Comparison of ENCODE assay signal across 8 cellular contexts in the genomic region with DNA sequence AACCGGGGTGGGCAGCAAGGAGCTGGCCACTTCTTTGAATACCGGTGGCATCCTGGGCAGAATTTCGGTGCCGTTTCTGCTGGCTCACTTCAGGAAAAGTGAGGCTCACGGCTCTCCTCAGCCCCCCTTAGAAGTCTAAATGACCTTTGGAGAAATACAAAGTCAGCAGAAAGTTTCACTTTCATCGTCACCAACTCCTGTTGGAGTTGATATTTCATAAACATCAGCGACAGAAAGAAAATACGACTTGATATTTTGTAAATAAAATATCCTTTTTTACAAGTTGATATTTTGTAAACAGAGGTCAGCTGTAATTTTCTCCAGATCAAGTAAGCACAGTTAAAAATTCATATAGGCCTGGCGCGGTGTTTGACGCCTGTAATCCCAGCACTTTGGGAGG. TPM values are rescaled to one million over a fixed set of nuclear protein-coding genes. Genes with fewer than 3 reads are reported as not detected.
DNase-seq lines count a peak whose midpoint lies in the region; ATAC-seq and TF ChIP-seq lines count a peak whose summit lies in the region.

No MANE protein-coding gene starts in this region.

- in situ Hi-C loops in ACHN (cut with HindIII; ENCODE audit: low pct_ligation_motif_present, low pct_unique_long_range_greater_than_20kb, low sequenced_read_pairs) = no loop called here

- peaks cover 0 to 28% (median 12%) of the 10 kb centered on the region in 3 donors for H3K4me1 ChIP-seq in gastroesophageal sphincter

- H3K27ac ChIP-seq in gastroesophageal sphincter = peak overlapping the region; percentile 79 to 95 (median 93)

- no peak for TF ChIP-seq POLR2A in gastroesophageal sphincter (IDR thresholded peaks at IDR 0.05)

- WGBS in gastroesophageal sphincter (ENCODE audit: low coverage in 1 of 2), 2 donors = 60 to 61% methylated on average over 1 to 10 of the region's 11 CpGs

- TF ChIP-seq EP300 in gastroesophageal sphincter (IDR thresholded peaks at IDR 0.05) = no peak

- peaks cover 3 to 62% of the 10 kb centered on the region in 2 donors for H3K36me3 ChIP-seq in gastroesophageal sphincter

- ATAC-seq in gastroesophageal sphincter (no peak), HG03280 (IDR thresholded peaks at IDR 0.05; ENCODE audit: unreplicated experiment) (no peak)

- no peak for TF ChIP-seq CTCF in GM12875 (IDR thresholded peaks at IDR 0.05; ENCODE audit: borderline replicate concordance, insufficient read depth, low read depth, low read length)
- no peak for TF ChIP-seq CTCF in WI38 (IDR thresholded peaks at IDR 0.05; ENCODE audit: low read depth, low read length)
- TF ChIP-seq CTCF in gastroesophageal sphincter (IDR thresholded peaks at IDR 0.05) = no peak

- H3K27me3 ChIP-seq in gastroesophageal sphincter = no peaks in the 10 kb centered on the region

- H3K9me3 ChIP-seq in gastroesophageal sphincter = peaks cover 0 to 84% (median 0%) of the 10 kb centered on the region in 3 donors

- H3K4me3 ChIP-seq in GM12875 (ENCODE audit: low read depth, low read length) (peak overlapping the region; percentile 95), WI38 (ENCODE audit: low read depth, low read length) (peak overlapping the region; percentile 77), gastroesophageal sphincter (peak overlapping the region; percentile 77 to 83), skeletal muscle cell (ENCODE audit: low read depth, low read length) (peak overlapping the region; percentile 80)

- no peak for DNase-seq in skeletal muscle cell (ENCODE audit: low read depth)
- no peak for DNase-seq in DMS 273 (lab: John Stamatoyannopoulos, UW; ENCODE audit: unreplicated experiment)
- no peak for DNase-seq in ACHN
- DNase-seq in NCI-H2107 (lab: John Stamatoyannopoulos, UW) = no peak

RNA-seq across cellular contexts. Expression of gene ZNF75A, which starts 0.8 kb away (rescaled TPM):
- total RNA-seq in gastroesophageal sphincter = 10 to 100 TPM; 19.0 to 28.8 (median 27.3) TPM

RNA-seq across cellular contexts. Expression of gene TIGD7, which starts 0.8 kb away (rescaled TPM):
- total RNA-seq in gastroesophageal sphincter = 1 to 10 TPM; 4.4 to 8.3 (median 6.2) TPM

RNA-seq across cellular contexts. Expression of gene ZNF263, which starts 22.8 kb away (rescaled TPM):
- 10 to 100 TPM; 45.5 to 53.6 (median 47.6) TPM for total RNA-seq in gastroesophageal sphincter

RNA-seq across cellular contexts. Expression of gene OR2C1, which starts 49.6 kb away (rescaled TPM):
- under 1 TPM in 1 of 4 donors, not detected in 3; 0.31 TPM for total RNA-seq in gastroesophageal sphincter

RNA-seq across cellular contexts. Expression of gene MEFV, which starts 49.6 kb away (rescaled TPM):
- 1 to 10 TPM; 1.2 to 3.4 (median 1.7) TPM for total RNA-seq in gastroesophageal sphincter
